26 cellular contexts compared by ENCODE assay signal in genomic region chrX:117610806-117611205, GRCh38.
A peak's percentile ranks its signal among the peaks of the same experiment; 100 is the strongest.
DNase-seq lines count a peak whose midpoint lies in the region; TF ChIP-seq lines count a peak whose summit lies in the region.
"Had no signal": no experiment of that assay in that cellular context is flagged by ENCODE, and none has a peak within 500 bp of the region (broad histone marks: within the 10 kb centered on the region; RNA-seq: fewer than 3 reads in every experiment).

No MANE protein-coding gene starts in this region.

- H3K4me3 Mint-ChIP-seq in nephron, result no peak overlapping the region
- H3K4me3 Mint-ChIP-seq in activated CD4-positive, alpha-beta T cell treated with anti-CD3 and anti-CD28 coated beads, Interleukin-2, amount 10 ng/mL, durations not matched to agents 24 days and 14 days, result no peak overlapping the region
- H3K4me3 Mint-ChIP-seq: B cell; CD14-positive monocyte; CD4-positive, alpha-beta memory T cell; CD4-positive, CD25-positive, alpha-beta regulatory T cell; CD8-positive, alpha-beta memory T cell had no signal

- H3K9me3 Mint-ChIP-seq in nephron, result peaks cover 7% of the 10 kb centered on the region
- no peaks in the 10 kb centered on the region for H3K9me3 Mint-ChIP-seq in activated CD4-positive, alpha-beta T cell treated with anti-CD3 and anti-CD28 coated beads, Interleukin-2, amount 10 ng/mL, durations not matched to agents 24 days and 14 days

- peaks cover 5% of the 10 kb centered on the region for H3K4me1 Mint-ChIP-seq in nephron
- no peaks in the 10 kb centered on the region for H3K4me1 Mint-ChIP-seq in activated CD4-positive, alpha-beta T cell treated with anti-CD3 and anti-CD28 coated beads, Interleukin-2, amount 10 ng/mL, durations not matched to agents 24 days and 14 days
- H3K4me1 Mint-ChIP-seq: B cell; CD14-positive monocyte; CD4-positive, alpha-beta memory T cell; CD4-positive, CD25-positive, alpha-beta regulatory T cell; CD8-positive, alpha-beta memory T cell had no signal

- H3K27ac Mint-ChIP-seq in nephron, result peak overlapping the region; percentile 13 to 37 (median 34)
- H3K27ac Mint-ChIP-seq in activated CD4-positive, alpha-beta T cell treated with anti-CD3 and anti-CD28 coated beads, Interleukin-2, amount 10 ng/mL, durations not matched to agents 24 days and 14 days, result no peak overlapping the region
- H3K27ac Mint-ChIP-seq: B cell; CD14-positive monocyte; CD4-positive, alpha-beta memory T cell; CD4-positive, CD25-positive, alpha-beta regulatory T cell; CD8-positive, alpha-beta memory T cell had no signal

- no peaks in the 10 kb centered on the region for H3K36me3 Mint-ChIP-seq in nephron (ENCODE audit: low read depth)
- H3K36me3 Mint-ChIP-seq in activated CD4-positive, alpha-beta T cell treated with anti-CD3 and anti-CD28 coated beads, Interleukin-2, amount 10 ng/mL, durations not matched to agents 24 days and 14 days (ENCODE audit: low read depth), result no peaks in the 10 kb centered on the region
- H3K36me3 Mint-ChIP-seq: CD14-positive monocyte; CD4-positive, alpha-beta memory T cell; CD4-positive, CD25-positive, alpha-beta regulatory T cell; CD8-positive, alpha-beta memory T cell had no signal

- H3K36me3 ChIP-seq in BE2C, result no peaks in the 10 kb centered on the region
- H3K36me3 ChIP-seq: BLaER1 had no signal

- no peak overlapping the region for H3K4me3 ChIP-seq in BE2C (ENCODE audit: low read depth, low read length)
- H3K4me3 ChIP-seq: A549, BLaER1, GM12878 had no signal

- no peaks in the 10 kb centered on the region for H3K27me3 ChIP-seq in BE2C
- H3K27me3 ChIP-seq: BLaER1 had no signal

- peak; percentile 2 for DNase-seq in NCI-H1105 treated with DMSO at 0.1 percent for 48 hours (lab: John Stamatoyannopoulos, UW)
- no peak for DNase-seq in NCI-H1105 (lab: John Stamatoyannopoulos, UW)
- peak; percentile 6 for DNase-seq in BE2C
- peak; percentile 4 for DNase-seq in astrocyte of the hippocampus (ENCODE audit: low read depth, low spot score)
- DNase-seq in epidermal melanocyte (ENCODE audit: insufficient read length, low spot score), result no peak
- DNase-seq in nucleus accumbens (lab: John Stamatoyannopoulos, UW), result no peak
- DNase-seq in activated CD4-positive, alpha-beta T cell treated with anti-CD3 and anti-CD28 coated beads, Interleukin-2, amount 10 ng/mL, durations not matched to agents 24 days and 14 days, result no peak
- DNase-seq: AML-193; C1 segment of cervical spinal cord; CD4-positive, alpha-beta memory T cell; CD4-positive, CD25-positive, alpha-beta regulatory T cell; CD8-positive, alpha-beta memory T cell; COR-L47; DMS 273 treated with DMSO at 0.1 percent for 48 hours; DMS153; DMS53; DMS79; DND-41; EL; GDM1 had no signal

- intact Hi-C loops in activated CD4-positive, alpha-beta T cell treated with anti-CD3 and anti-CD28 coated beads, Interleukin-2, amount 10 ng/mL, durations not matched to agents 24 days and 14 days (cut with micrococcal nuclease), result no loop called here

- TF ChIP-seq CTCF in BE2C (IDR thresholded peaks at IDR 0.05; ENCODE audit: low read depth, low read length) (no peak), nephron (IDR thresholded peaks at IDR 0.05; ENCODE audit: unreplicated experiment in 3 of 3) (no peak)

- no peaks in the 10 kb centered on the region for H3K27me3 Mint-ChIP-seq in nephron (ENCODE audit: low read depth)
- no peaks in the 10 kb centered on the region for H3K27me3 Mint-ChIP-seq in activated CD4-positive, alpha-beta T cell treated with anti-CD3 and anti-CD28 coated beads, Interleukin-2, amount 10 ng/mL, durations not matched to agents 24 days and 14 days
- H3K27me3 Mint-ChIP-seq: B cell; CD4-positive, alpha-beta memory T cell; CD4-positive, CD25-positive, alpha-beta regulatory T cell; CD8-positive, alpha-beta memory T cell had no signal

- peaks cover 9% of the 10 kb centered on the region; the same call in 1 of the 2 replicates for H3K4me1 ChIP-seq in BE2C
- H3K4me1 ChIP-seq: A549, BLaER1 had no signal

- H3K9me3 ChIP-seq in BE2C, result no peaks in the 10 kb centered on the region
- H3K9me3 ChIP-seq: A549, BLaER1 had no signal

Comparison
In these comparisons a context has a peak if more than half of its experiments do, and no peak if none do; other contexts are left out.
1. DNase-seq: peak in NCI-H1105 treated with DMSO at 0.1 percent for 48 hours (single experiment), BE2C (single experiment) and astrocyte of the hippocampus (single experiment); none in NCI-H1105 (single experiment), epidermal melanocyte (single experiment), nucleus accumbens (0 of 56) and activated CD4-positive, alpha-beta T cell treated with anti-CD3 and anti-CD28 coated beads, Interleukin-2, amount 10 ng/mL, durations not matched to agents 24 days and 14 days (single experiment).